In the genomic region with DNA sequence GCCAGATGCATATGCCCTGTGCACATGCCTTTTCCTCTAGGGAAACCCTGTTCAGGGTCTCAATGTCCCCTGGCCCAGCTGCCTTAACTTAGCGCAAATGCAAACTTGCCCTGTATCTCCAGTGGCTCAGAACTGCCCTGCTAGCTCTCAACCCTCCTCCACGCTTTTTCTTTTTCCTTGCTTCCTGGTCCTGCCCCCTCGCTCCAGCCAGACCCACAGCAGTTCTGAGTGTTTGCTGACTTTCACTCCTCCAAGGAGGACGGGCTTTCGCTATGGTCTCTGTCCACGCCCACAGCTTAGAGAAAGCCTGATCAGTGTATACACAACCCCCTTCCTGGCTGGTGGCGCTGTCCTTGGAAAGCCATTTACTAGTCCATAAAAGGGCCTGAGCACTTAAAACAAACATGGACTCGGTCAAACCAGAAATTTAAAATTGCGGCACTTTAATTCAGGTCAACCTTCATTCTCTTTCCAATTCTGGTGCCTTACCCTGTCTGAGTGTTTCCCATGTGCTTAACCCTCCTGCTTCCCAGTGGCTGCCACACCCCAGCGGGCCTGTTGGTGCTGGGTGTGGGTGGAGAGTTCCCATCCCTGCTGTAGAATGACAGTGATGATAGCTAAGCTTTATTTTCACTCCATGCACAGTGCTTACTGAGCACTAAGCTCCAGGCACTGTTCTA, we compare ENCODE assay signal across 11 cellular contexts. TPM values are rescaled to one million over a fixed set of nuclear protein-coding genes. Genes with fewer than 3 reads are reported as not detected.
DNase-seq lines count a peak whose midpoint lies in the region; ATAC-seq, FAIRE-seq and TF ChIP-seq lines count a peak whose summit lies in the region.
"Had no signal": no experiment of that assay in that cellular context is flagged by ENCODE, and none has a peak within 500 bp of the region (broad histone marks: within the 10 kb centered on the region; RNA-seq: fewer than 3 reads in every experiment).

No MANE protein-coding gene starts in this region.

- H2AFZ ChIP-seq in GM23338 = peak overlapping the region; percentile 96

- H3K27me3 Mint-ChIP-seq in GM23338 (ENCODE audit: insufficient read depth, low read depth, poor library complexity) = peaks cover 4% of the 10 kb centered on the region
- H3K27me3 Mint-ChIP-seq in endothelial cell (ENCODE audit: unreplicated experiment) = peaks cover 6% of the 10 kb centered on the region

- peak; percentile 83 for ATAC-seq in GM23338
- peak; percentile 92 for ATAC-seq in sciatic nerve
- ATAC-seq in HG03457 (IDR thresholded peaks at IDR 0.05; ENCODE audit: unreplicated experiment) = no peak
- no peak for ATAC-seq in GM18868 (IDR thresholded peaks at IDR 0.05; ENCODE audit: unreplicated experiment)

- H4K20me1 ChIP-seq in GM23338 (replicated peaks; ENCODE audit: insufficient read depth) = no peaks in the 10 kb centered on the region

- DNase-seq in GM23338 (ENCODE audit: low spot score) = peak; percentile 49
- peak; percentile 76 for DNase-seq in WERI-Rb-1
- DNase-seq in right atrium auricular region (ENCODE audit: low spot score) = peak; percentile 68
- DNase-seq in sciatic nerve (ENCODE audit: low spot score) = peak; percentile 62
- no peak for DNase-seq in HTR-8/SVneo (ENCODE audit: insufficient read length, low spot score)
- DNase-seq in endothelial cell (ENCODE audit: low spot score) = no peak
- DNase-seq: activated T-cell treated with anti-CD3 and anti-CD28 coated beads, Interleukin-2, amount 50 U/mL, for 48 hours; KBM-7; naive B cell had no signal

- 0 out of 2 replicates have a peak overlapping the region, but pooled peaks have one; percentile 25 for H3K4me2 ChIP-seq in GM23338

- H3K4me3 Mint-ChIP-seq in GM23338 = no peak overlapping the region
- H3K4me3 Mint-ChIP-seq in endothelial cell (ENCODE audit: unreplicated experiment) = no peak overlapping the region

- H3K4me3 ChIP-seq in GM23338 = no peak overlapping the region
- no peak overlapping the region for H3K4me3 ChIP-seq in WERI-Rb-1 (ENCODE audit: low read depth, low read length)
- no peak overlapping the region for H3K4me3 ChIP-seq in right atrium auricular region

- no peak for FAIRE-seq in HTR-8/SVneo (lab: Jason Lieb, UNC)

- TF ChIP-seq CTCF in GM23338 (conservative IDR thresholded peaks at IDR 0.05; ENCODE audit: low read depth in 2 of 2) (peak in 1 of 2 experiments; percentile 24; a peak in 1 of 4 replicates), WERI-Rb-1 (IDR thresholded peaks at IDR 0.05; ENCODE audit: low read depth, low read length) (peak; percentile 22; the same call in 1 of the 2 replicates), right atrium auricular region (IDR thresholded peaks at IDR 0.05) (no peak), endothelial cell (IDR thresholded peaks at IDR 0.05; ENCODE audit: unreplicated experiment) (no peak)

- no peaks in the 10 kb centered on the region for H3K36me3 ChIP-seq in GM23338 (ENCODE audit: insufficient read depth)
- no peaks in the 10 kb centered on the region for H3K36me3 ChIP-seq in WERI-Rb-1
- no peaks in the 10 kb centered on the region for H3K36me3 ChIP-seq in right atrium auricular region

- no peak overlapping the region; the same call in 1 of the 2 replicates for H3K27ac Mint-ChIP-seq in GM23338
- no peak overlapping the region for H3K27ac Mint-ChIP-seq in endothelial cell (ENCODE audit: unreplicated experiment)
- H3K27ac Mint-ChIP-seq: naive B cell had no signal

- H3K4me1 Mint-ChIP-seq in GM23338 (peaks cover 11% of the 10 kb centered on the region), endothelial cell (ENCODE audit: unreplicated experiment) (peaks cover 5% of the 10 kb centered on the region)
- H3K4me1 Mint-ChIP-seq: naive B cell had no signal

- H3K4me1 ChIP-seq in GM23338 (ENCODE audit: insufficient read depth) (peaks cover 2% of the 10 kb centered on the region), right atrium auricular region (no peaks in the 10 kb centered on the region)

- H3K9me2 ChIP-seq in GM23338 (ENCODE audit: insufficient read depth) = no peaks in the 10 kb centered on the region

- H3K79me2 ChIP-seq in GM23338 (replicated peaks; ENCODE audit: insufficient read depth) = no peaks in the 10 kb centered on the region

- intact Hi-C loops in sciatic nerve (cut with DNase I) = no loop called here

- H3K36me3 Mint-ChIP-seq in GM23338 (ENCODE audit: low read depth) (no peaks in the 10 kb centered on the region), endothelial cell (ENCODE audit: low read depth, unreplicated experiment) (no peaks in the 10 kb centered on the region)
- H3K36me3 Mint-ChIP-seq: naive B cell had no signal

- H3K27ac ChIP-seq in GM23338 (ENCODE audit: low read depth) = no peak overlapping the region
- H3K27ac ChIP-seq in WERI-Rb-1 = no peak overlapping the region
- H3K27ac ChIP-seq in right atrium auricular region = no peak overlapping the region

- H3K9me3 ChIP-seq in WERI-Rb-1 (ENCODE audit: severe bottlenecking) = no peaks in the 10 kb centered on the region
- no peaks in the 10 kb centered on the region for H3K9me3 ChIP-seq in right atrium auricular region

- H3K27me3 ChIP-seq in GM23338 (ENCODE audit: insufficient read depth) (no peaks in the 10 kb centered on the region), WERI-Rb-1 (ENCODE audit: insufficient read depth, low read depth, severe bottlenecking) (no peaks in the 10 kb centered on the region), right atrium auricular region (no peaks in the 10 kb centered on the region)

- no peaks in the 10 kb centered on the region for H3K9me3 Mint-ChIP-seq in GM23338
- no peaks in the 10 kb centered on the region for H3K9me3 Mint-ChIP-seq in endothelial cell (ENCODE audit: unreplicated experiment)

- H3F3A ChIP-seq in GM23338 (replicated peaks; ENCODE audit: low read depth) = 0 out of 2 replicates have a peak, but pooled peaks cover 3% of the 10 kb centered on the region

TF ChIP-seq in GM23338, 12 proteins besides CTCF, POLR2A, EP300 and RAD21 (continues in another document):
- TF ChIP-seq JUNB (IDR thresholded peaks at IDR 0.05; ENCODE audit: unreplicated experiment) (no peak), EZH2phosphoT487 (IDR thresholded peaks at IDR 0.05; ENCODE audit: unreplicated experiment) (no peak), POLR2AphosphoS5 (IDR thresholded peaks at IDR 0.05; ENCODE audit: low read depth) (no peak), EZH2 (IDR thresholded peaks at IDR 0.05; ENCODE audit: low read depth, unreplicated experiment) (no peak), ZNF114 (CRISPR knock-in tag; IDR thresholded peaks at IDR 0.05) (no peak), STAT1 (IDR thresholded peaks at IDR 0.05; ENCODE audit: unreplicated experiment) (no peak), CREB1 (CRISPR knock-in tag; IDR thresholded peaks at IDR 0.05; ENCODE audit: low read depth) (no peak), NANOG (IDR thresholded peaks at IDR 0.05; ENCODE audit: borderline replicate concordance) (no peak), ZNF331 (CRISPR knock-in tag; IDR thresholded peaks at IDR 0.05; ENCODE audit: low read depth) (no peak)
- TF ChIP-seq, protein P1, sequence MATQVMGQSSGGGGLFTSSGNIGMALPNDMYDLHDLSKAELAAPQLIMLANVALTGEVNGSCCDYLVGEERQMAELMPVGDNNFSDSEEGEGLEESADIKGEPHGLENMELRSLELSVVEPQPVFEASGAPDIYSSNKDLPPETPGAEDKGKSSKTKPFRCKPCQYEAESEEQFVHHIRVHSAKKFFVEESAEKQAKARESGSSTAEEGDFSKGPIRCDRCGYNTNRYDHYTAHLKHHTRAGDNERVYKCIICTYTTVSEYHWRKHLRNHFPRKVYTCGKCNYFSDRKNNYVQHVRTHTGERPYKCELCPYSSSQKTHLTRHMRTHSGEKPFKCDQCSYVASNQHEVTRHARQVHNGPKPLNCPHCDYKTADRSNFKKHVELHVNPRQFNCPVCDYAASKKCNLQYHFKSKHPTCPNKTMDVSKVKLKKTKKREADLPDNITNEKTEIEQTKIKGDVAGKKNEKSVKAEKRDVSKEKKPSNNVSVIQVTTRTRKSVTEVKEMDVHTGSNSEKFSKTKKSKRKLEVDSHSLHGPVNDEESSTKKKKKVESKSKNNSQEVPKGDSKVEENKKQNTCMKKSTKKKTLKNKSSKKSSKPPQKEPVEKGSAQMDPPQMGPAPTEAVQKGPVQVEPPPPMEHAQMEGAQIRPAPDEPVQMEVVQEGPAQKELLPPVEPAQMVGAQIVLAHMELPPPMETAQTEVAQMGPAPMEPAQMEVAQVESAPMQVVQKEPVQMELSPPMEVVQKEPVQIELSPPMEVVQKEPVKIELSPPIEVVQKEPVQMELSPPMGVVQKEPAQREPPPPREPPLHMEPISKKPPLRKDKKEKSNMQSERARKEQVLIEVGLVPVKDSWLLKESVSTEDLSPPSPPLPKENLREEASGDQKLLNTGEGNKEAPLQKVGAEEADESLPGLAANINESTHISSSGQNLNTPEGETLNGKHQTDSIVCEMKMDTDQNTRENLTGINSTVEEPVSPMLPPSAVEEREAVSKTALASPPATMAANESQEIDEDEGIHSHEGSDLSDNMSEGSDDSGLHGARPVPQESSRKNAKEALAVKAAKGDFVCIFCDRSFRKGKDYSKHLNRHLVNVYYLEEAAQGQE (IDR thresholded peaks at IDR 0.05; ENCODE audit: unreplicated experiment) = no peak
- TF ChIP-seq, protein P2, sequence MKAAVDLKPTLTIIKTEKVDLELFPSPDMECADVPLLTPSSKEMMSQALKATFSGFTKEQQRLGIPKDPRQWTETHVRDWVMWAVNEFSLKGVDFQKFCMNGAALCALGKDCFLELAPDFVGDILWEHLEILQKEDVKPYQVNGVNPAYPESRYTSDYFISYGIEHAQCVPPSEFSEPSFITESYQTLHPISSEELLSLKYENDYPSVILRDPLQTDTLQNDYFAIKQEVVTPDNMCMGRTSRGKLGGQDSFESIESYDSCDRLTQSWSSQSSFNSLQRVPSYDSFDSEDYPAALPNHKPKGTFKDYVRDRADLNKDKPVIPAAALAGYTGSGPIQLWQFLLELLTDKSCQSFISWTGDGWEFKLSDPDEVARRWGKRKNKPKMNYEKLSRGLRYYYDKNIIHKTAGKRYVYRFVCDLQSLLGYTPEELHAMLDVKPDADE (IDR thresholded peaks at IDR 0.05) = no peak

RNA-seq across cellular contexts. Expression of a gene that starts 15.6 kb away (rescaled TPM):
- total RNA-seq in GM23338 (2014; rRNA removed; shearing (Covaris generic)) = 85.4 and 94.8 TPM in 2 replicates
- polyA plus RNA-seq in GM23338 (2016; fragmentation: Nextera tagmentation; extraction: Ambion mirVana) = 54.5 and 60.4 TPM in 2 replicates
- total RNA-seq in right atrium auricular region (100 to 1,000 TPM in 1 of 2 donors, 10 to 100 TPM in 1; 43.0 to 117 TPM), sciatic nerve (123 TPM), endothelial cell (ENCODE audit: unreplicated experiment) (84.2 TPM)

RNA-seq across cellular contexts. Expression of a gene that starts 35.4 kb away (rescaled TPM):
- 28.6 and 29.9 TPM in 2 replicates for total RNA-seq in GM23338 (2014; rRNA removed; shearing (Covaris generic))
- 8.5 and 8.6 TPM in 2 replicates for polyA plus RNA-seq in GM23338 (2016; fragmentation: Nextera tagmentation; extraction: Ambion mirVana)
- 10 to 100 TPM; 21.9 to 25.1 TPM for total RNA-seq in right atrium auricular region
- total RNA-seq in sciatic nerve = 57.8 TPM
- 26.4 TPM for total RNA-seq in endothelial cell (ENCODE audit: unreplicated experiment)

Comparison
In these comparisons a context has a peak if more than half of its experiments do, and no peak if none do; other contexts are left out.
1. ATAC-seq: peak in GM23338 (single experiment) and sciatic nerve (single experiment); none in HG03457 (single experiment) and GM18868 (single experiment).
2. DNase-seq: peak in GM23338 (single experiment), WERI-Rb-1 (single experiment), right atrium auricular region (single experiment) and sciatic nerve (single experiment); none in HTR-8/SVneo (single experiment) and endothelial cell (single experiment).